1 cellular context compared by ENCODE assay signal in genomic region chr10:22597142-22597541, GRCh38.
TF ChIP-seq lines count a peak whose summit lies in the region.

No MANE protein-coding gene starts in this region.

TF ChIP-seq in GM23338, 12 proteins besides CTCF, POLR2A, EP300 and RAD21 (continued from another document):
- TF ChIP-seq, protein P1, sequence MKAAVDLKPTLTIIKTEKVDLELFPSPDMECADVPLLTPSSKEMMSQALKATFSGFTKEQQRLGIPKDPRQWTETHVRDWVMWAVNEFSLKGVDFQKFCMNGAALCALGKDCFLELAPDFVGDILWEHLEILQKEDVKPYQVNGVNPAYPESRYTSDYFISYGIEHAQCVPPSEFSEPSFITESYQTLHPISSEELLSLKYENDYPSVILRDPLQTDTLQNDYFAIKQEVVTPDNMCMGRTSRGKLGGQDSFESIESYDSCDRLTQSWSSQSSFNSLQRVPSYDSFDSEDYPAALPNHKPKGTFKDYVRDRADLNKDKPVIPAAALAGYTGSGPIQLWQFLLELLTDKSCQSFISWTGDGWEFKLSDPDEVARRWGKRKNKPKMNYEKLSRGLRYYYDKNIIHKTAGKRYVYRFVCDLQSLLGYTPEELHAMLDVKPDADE (IDR thresholded peaks at IDR 0.05) = no peak
- TF ChIP-seq POLR2AphosphoS5 (IDR thresholded peaks at IDR 0.05; ENCODE audit: low read depth) (no peak), CREB1 (CRISPR knock-in tag; IDR thresholded peaks at IDR 0.05; ENCODE audit: low read depth) (no peak), EZH2phosphoT487 (IDR thresholded peaks at IDR 0.05; ENCODE audit: unreplicated experiment) (no peak), ZNF331 (CRISPR knock-in tag; IDR thresholded peaks at IDR 0.05; ENCODE audit: low read depth) (no peak), NANOG (IDR thresholded peaks at IDR 0.05; ENCODE audit: borderline replicate concordance) (no peak), ZNF114 (CRISPR knock-in tag; IDR thresholded peaks at IDR 0.05) (no peak), STAT1 (IDR thresholded peaks at IDR 0.05; ENCODE audit: unreplicated experiment) (no peak), JUNB (IDR thresholded peaks at IDR 0.05; ENCODE audit: unreplicated experiment) (no peak)
